ENCODE assay signal across 9 cellular contexts in the genomic region with DNA sequence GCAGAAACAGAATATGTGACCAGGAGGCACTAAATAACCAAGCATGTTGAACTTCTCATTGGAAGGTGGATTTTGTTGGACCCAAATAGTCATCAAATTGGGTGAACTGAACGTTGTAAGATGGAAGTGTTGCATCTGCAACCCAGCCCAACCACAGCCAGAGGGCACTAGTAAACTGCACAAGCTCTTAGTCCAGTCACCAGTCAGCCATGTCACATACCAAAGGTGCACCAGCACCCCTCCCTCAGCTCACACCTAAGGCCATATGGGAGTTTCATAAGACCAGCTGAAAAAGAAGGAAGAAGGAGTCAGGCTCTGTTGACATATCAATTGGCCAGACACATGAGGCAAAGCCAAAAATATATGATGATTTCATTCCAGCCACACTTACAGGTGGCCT.
DNase-seq lines count a peak whose midpoint lies in the region; ATAC-seq, FAIRE-seq and TF ChIP-seq lines count a peak whose summit lies in the region.
"Had no signal": no experiment of that assay in that cellular context is flagged by ENCODE, and none has a peak within 500 bp of the region (broad histone marks: within the 10 kb centered on the region; RNA-seq: fewer than 3 reads in every experiment).

No MANE protein-coding gene starts in this region.

- WGBS in adrenal gland, 4 donors = 50 to 86% (median 66%) methylated on average over 1 of the region's 1 CpG

- H3K9me3 ChIP-seq in adrenal gland (replicated peaks in 1 of 3) = no peaks in the 10 kb centered on the region

- H3K4me3 ChIP-seq in adrenal gland = no peak overlapping the region

- FAIRE-seq in GM12891 (lab: Jason Lieb, UNC) = no peak

- in situ Hi-C loops in SK-MEL-5 (cut with HindIII; ENCODE audit: low pct_unique_long_range_greater_than_20kb, low sequenced_read_pairs) = no loop called here

- TF ChIP-seq CTCF in adrenal gland (IDR thresholded peaks at IDR 0.05) = no peak

- ATAC-seq in GM18870 (IDR thresholded peaks at IDR 0.05; ENCODE audit: unreplicated experiment) (peak; percentile 34), HG03064 (IDR thresholded peaks at IDR 0.05; ENCODE audit: low read depth, unreplicated experiment) (peak; percentile 25)

- TF ChIP-seq POLR2A in GM12891 (IDR thresholded peaks at IDR 0.05; ENCODE audit: low read depth, low read length) (no peak), adrenal gland (IDR thresholded peaks at IDR 0.05) (no peak)

- DNase-seq in SK-MEL-5 (ENCODE audit: low read depth, low spot score) (peak; percentile 39), lung microvascular endothelial cell (ENCODE audit: low read depth in 2 of 2) (peak; percentile 35 to 36), GM12891 (ENCODE audit: insufficient read length, low spot score) (no peak), UCSD-AML1 (lab: John Stamatoyannopoulos, UW; ENCODE audit: unreplicated experiment) (no peak), adrenal gland (no peak)
- no peak for DNase-seq in stimulated activated CD4-positive, alpha-beta T cell treated with anti-CD3 and anti-CD28 coated beads, Interleukin-2, amount 100 ng/mL, for 48 hours
- DNase-seq: occipital lobe had no signal

- intact Hi-C loops in adrenal gland (cut with DNase I) = no loop called here

- H3K36me3 ChIP-seq in adrenal gland (replicated peaks in 1 of 2) = no peaks in the 10 kb centered on the region

- H3K27me3 ChIP-seq in adrenal gland = no peaks in the 10 kb centered on the region

- no peak overlapping the region for H3K27ac ChIP-seq in adrenal gland

- H3K4me1 ChIP-seq in adrenal gland (replicated peaks in 1 of 2) = no peaks in the 10 kb centered on the region

TF ChIP-seq in GM12891, 5 proteins besides CTCF, POLR2A, EP300 and RAD21:
- TF ChIP-seq PAX5 (IDR thresholded peaks at IDR 0.05; ENCODE audit: insufficient read depth, low read length, severe bottlenecking) (no peak), POU2F2 (IDR thresholded peaks at IDR 0.05; ENCODE audit: low read depth, low read length) (no peak), TAF1 (IDR thresholded peaks at IDR 0.05; ENCODE audit: low read depth, low read length) (no peak), SPI1 (IDR thresholded peaks at IDR 0.05; ENCODE audit: low read depth, low read length) (no peak), POLR2AphosphoS5 (IDR thresholded peaks at IDR 0.05; ENCODE audit: low read depth, low read length) (no peak)

Comparison
In these comparisons a context has a peak if more than half of its experiments do, and no peak if none do; other contexts are left out.
1. DNase-seq: peak in SK-MEL-5 (single experiment) and lung microvascular endothelial cell (2 of 2); none in GM12891 (single experiment), stimulated activated CD4-positive, alpha-beta T cell treated with anti-CD3 and anti-CD28 coated beads, Interleukin-2, amount 100 ng/mL, for 48 hours (0 of 2), UCSD-AML1 (single experiment) and adrenal gland (0 of 7).